9 cellular contexts compared by ENCODE assay signal in the genomic region with DNA sequence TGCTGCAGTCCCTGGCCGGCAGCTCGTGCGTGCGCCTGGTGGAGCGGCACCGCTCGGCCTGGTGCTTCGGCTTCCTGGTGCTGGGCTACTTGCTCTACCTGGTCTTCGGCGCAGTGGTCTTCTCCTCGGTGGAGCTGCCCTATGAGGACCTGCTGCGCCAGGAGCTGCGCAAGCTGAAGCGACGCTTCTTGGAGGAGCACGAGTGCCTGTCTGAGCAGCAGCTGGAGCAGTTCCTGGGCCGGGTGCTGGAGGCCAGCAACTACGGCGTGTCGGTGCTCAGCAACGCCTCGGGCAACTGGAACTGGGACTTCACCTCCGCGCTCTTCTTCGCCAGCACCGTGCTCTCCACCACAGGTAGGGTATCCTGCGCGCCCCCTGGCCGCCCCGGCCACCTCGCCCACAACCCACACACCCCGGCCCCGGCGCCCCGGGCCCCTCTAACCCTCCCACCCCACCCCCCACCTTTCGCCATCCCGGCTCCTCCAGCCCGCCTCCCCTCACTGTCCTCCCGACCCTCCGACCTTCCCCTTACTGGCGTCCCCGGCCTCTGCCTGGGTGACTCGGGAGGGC. TPM values are rescaled to one million over a fixed set of nuclear protein-coding genes. Genes with fewer than 3 reads are reported as not detected.
DNase-seq lines count a peak whose midpoint lies in the region; ATAC-seq and TF ChIP-seq lines count a peak whose summit lies in the region.
"Had no signal": no experiment of that assay in that cellular context is flagged by ENCODE, and none has a peak within 500 bp of the region (broad histone marks: within the 10 kb centered on the region; RNA-seq: fewer than 3 reads in every experiment).

No MANE protein-coding gene starts in this region.

- intact Hi-C loops in ascending aorta (cut with DNase I), result loop anchor here (2.0 to 10.0 kb wide), 2 partner anchors 49 to 91 kb away; no protein-coding TSS in a partner anchor
- intact Hi-C loops in activated CD8-positive, alpha-beta T cell treated with anti-CD3 and anti-CD28 coated beads for 36 hours (cut with micrococcal nuclease), result no loop called here

- no peaks in the 10 kb centered on the region for H3K9me3 Mint-ChIP-seq in activated CD8-positive, alpha-beta T cell treated with anti-CD3 and anti-CD28 coated beads for 36 hours

- peak; percentile 2 for DNase-seq in AG09319 (ENCODE audit: extremely low read depth, low read depth)
- peak; percentile 50 for DNase-seq in HPDE6-E6E7 (ENCODE audit: extremely low spot score)
- DNase-seq in ascending aorta (ENCODE audit: low spot score in 2 of 2), result no peak
- peak; percentile 70 for DNase-seq in hepatocyte (ENCODE audit: low spot score)
- no peak for DNase-seq in activated CD8-positive, alpha-beta T cell treated with anti-CD3 and anti-CD28 coated beads for 36 hours
- DNase-seq in stimulated activated CD4-positive, alpha-beta T cell treated with anti-CD3 and anti-CD28 coated beads, Interleukin-4, amount 100 ng/mL, for 4 hours, result no peak
- DNase-seq: naive B cell had no signal

- peaks cover 49% of the 10 kb centered on the region for H3K27me3 Mint-ChIP-seq in activated CD8-positive, alpha-beta T cell treated with anti-CD3 and anti-CD28 coated beads for 36 hours

- H3K4me1 Mint-ChIP-seq in activated CD8-positive, alpha-beta T cell treated with anti-CD3 and anti-CD28 coated beads for 36 hours (ENCODE audit: low read depth), result peaks cover 2% of the 10 kb centered on the region

- H3K4me3 Mint-ChIP-seq in activated CD8-positive, alpha-beta T cell treated with anti-CD3 and anti-CD28 coated beads for 36 hours, result no peak overlapping the region

- CTCF ChIA-PET in activated CD8-positive, alpha-beta T cell treated with anti-CD3 and anti-CD28 coated beads for 36 hours (lab: Charles Lee), result no interaction called here

- H2AFZ ChIP-seq in hepatocyte, result peak overlapping the region; percentile 68

- H3K9me3 ChIP-seq in ascending aorta, result no peaks in the 10 kb centered on the region
- H3K9me3 ChIP-seq in hepatocyte (ENCODE audit: low read depth), result no peaks in the 10 kb centered on the region
- H3K9me3 ChIP-seq in skeletal muscle satellite cell (replicated peaks; ENCODE audit: low read length), result no peaks in the 10 kb centered on the region

- POLR2A ChIA-PET in activated CD8-positive, alpha-beta T cell treated with anti-CD3 and anti-CD28 coated beads for 36 hours (lab: Charles Lee), result no interaction called here

- H3K27ac ChIP-seq in ascending aorta (peak overlapping the region in 1 of 2 donors; percentile 70), hepatocyte (peak overlapping the region; percentile 95)

- H3K79me2 ChIP-seq in hepatocyte, result peaks cover 50% of the 10 kb centered on the region

- H3K9ac ChIP-seq in skeletal muscle satellite cell (ENCODE audit: low read depth, low read length), result peak overlapping the region; percentile 80

- ATAC-seq in GM18511 (IDR thresholded peaks at IDR 0.05; ENCODE audit: unreplicated experiment), result peak; percentile 60
- no peak for ATAC-seq in activated CD8-positive, alpha-beta T cell treated with anti-CD3 and anti-CD28 coated beads for 36 hours

- no peaks in the 10 kb centered on the region for H3K27me3 ChIP-seq in ascending aorta
- H3K27me3 ChIP-seq in hepatocyte, result no peaks in the 10 kb centered on the region
- H3K27me3 ChIP-seq in skeletal muscle satellite cell (ENCODE audit: control insufficient read depth, insufficient read depth, low read length), result peaks cover 8% of the 10 kb centered on the region

- H4K20me1 ChIP-seq in hepatocyte (ENCODE audit: insufficient read depth, poor library complexity, severe bottlenecking), result no peaks in the 10 kb centered on the region

- H3K36me3 ChIP-seq in ascending aorta, result no peaks in the 10 kb centered on the region
- H3K36me3 ChIP-seq in hepatocyte (replicated peaks; ENCODE audit: insufficient read depth, low read depth), result no peaks in the 10 kb centered on the region
- H3K36me3 ChIP-seq in skeletal muscle satellite cell (ENCODE audit: insufficient read depth, low read length), result no peaks in the 10 kb centered on the region

- H3K4me1 ChIP-seq in ascending aorta (no peaks in the 10 kb centered on the region), hepatocyte (ENCODE audit: insufficient read depth) (peaks cover 3% of the 10 kb centered on the region), skeletal muscle satellite cell (ENCODE audit: control insufficient read depth, insufficient read depth, low read length) (peaks cover 3% of the 10 kb centered on the region)

- no peaks in the 10 kb centered on the region for H3K36me3 Mint-ChIP-seq in activated CD8-positive, alpha-beta T cell treated with anti-CD3 and anti-CD28 coated beads for 36 hours (ENCODE audit: low read depth)

- WGBS in hepatocyte (ENCODE audit: low lambda C conversion rate, missing lambda C conversion rate), result 1% methylated on average over 21 of the region's 43 CpGs

- no peak for TF ChIP-seq CTCF in AG09319 (IDR thresholded peaks at IDR 0.05; ENCODE audit: low read depth, low read length)
- TF ChIP-seq CTCF in ascending aorta (IDR thresholded peaks at IDR 0.05), result no peak
- TF ChIP-seq CTCF in hepatocyte (IDR thresholded peaks at IDR 0.05; ENCODE audit: poor library complexity), result no peak
- TF ChIP-seq CTCF in activated CD8-positive, alpha-beta T cell treated with anti-CD3 and anti-CD28 coated beads for 36 hours (IDR thresholded peaks at IDR 0.05), result no peak

- no peak overlapping the region for H3K27ac Mint-ChIP-seq in activated CD8-positive, alpha-beta T cell treated with anti-CD3 and anti-CD28 coated beads for 36 hours
- H3K27ac Mint-ChIP-seq: naive B cell had no signal

- H3K4me3 ChIP-seq in ascending aorta, result peak overlapping the region; percentile 73 to 85
- H3K4me3 ChIP-seq in hepatocyte, result peak overlapping the region; percentile 97
- peak overlapping the region; percentile 82 for H3K4me3 ChIP-seq in skeletal muscle satellite cell (ENCODE audit: low read length)

- no peaks in the 10 kb centered on the region for H3K9me2 ChIP-seq in hepatocyte (replicated peaks; ENCODE audit: insufficient read depth)

- peak overlapping the region; percentile 78 for H3K4me2 ChIP-seq in hepatocyte
- H3K4me2 ChIP-seq in skeletal muscle satellite cell (ENCODE audit: low read length), result peak overlapping the region; percentile 91

RNA-seq across cellular contexts. Expression of a gene that starts 0.4 kb away (rescaled TPM):
- total RNA-seq in ascending aorta, result 1.4 TPM
- total RNA-seq in hepatocyte, result 16.1 and 21.4 TPM in 2 replicates
- polyA plus RNA-seq in hepatocyte, result 25.9 and 27.1 TPM in 2 replicates
- total RNA-seq in skeletal muscle satellite cell (2012; rRNA removed), result 3.3 TPM in 2 replicates
- not detected for total RNA-seq in activated CD8-positive, alpha-beta T cell treated with anti-CD3 and anti-CD28 coated beads for 36 hours

Comparison
In these comparisons a context has a peak if more than half of its experiments do, and no peak if none do; other contexts are left out.
1. DNase-seq: peak in AG09319 (single experiment), HPDE6-E6E7 (single experiment) and hepatocyte (single experiment); none in ascending aorta (0 of 2), activated CD8-positive, alpha-beta T cell treated with anti-CD3 and anti-CD28 coated beads for 36 hours (single experiment) and stimulated activated CD4-positive, alpha-beta T cell treated with anti-CD3 and anti-CD28 coated beads, Interleukin-4, amount 100 ng/mL, for 4 hours (0 of 2).
2. Peak in every context shown above with its lines, with median percentiles within 50 percentile points of each other: H3K4me3 ChIP-seq.